In genomic region chr21:15001773-15002647, GRCh38 we compare ENCODE assay signal across 9 cellular contexts.
DNase-seq lines count a peak whose midpoint lies in the region; ATAC-seq and TF ChIP-seq lines count a peak whose summit lies in the region.
"Had no signal": no experiment of that assay in that cellular context is flagged by ENCODE, and none has a peak within 500 bp of the region (broad histone marks: within the 10 kb centered on the region; RNA-seq: fewer than 3 reads in every experiment).

No MANE protein-coding gene starts in this region.

- H3K4me2 ChIP-seq in fibroblast of lung (ENCODE audit: extremely low read depth, insufficient read depth, low read length): peak overlapping the region; percentile 44

- CTCF ChIA-PET in GM10248 (lab: Yijun Ruan, JAX): interaction anchor here (0.8 to 1.1 kb wide), 3 partner anchors 12 to 42 kb away, joined by 3 to 4 read pairs (median 3); no protein-coding TSS in a partner anchor
- CTCF ChIA-PET in CD8-positive, alpha-beta T cell (lab: Charles Lee): no interaction called here

- no peaks in the 10 kb centered on the region for H3K36me3 ChIP-seq in fibroblast of lung (ENCODE audit: control insufficient read depth, insufficient read depth, low read length)
- H3K36me3 ChIP-seq in CD8-positive, alpha-beta T cell (ENCODE audit: insufficient read depth, low read length): no peaks in the 10 kb centered on the region

- H3K36me3 Mint-ChIP-seq in CD8-positive, alpha-beta T cell: peaks cover 11% of the 10 kb centered on the region

- POLR2A ChIA-PET in GM10248 (lab: Yijun Ruan, JAX): no interaction called here
- POLR2A ChIA-PET in CD8-positive, alpha-beta T cell (lab: Charles Lee): interaction anchor here (1.1 kb wide), 1 partner anchor 64 kb away, joined by 3 read pairs; no protein-coding TSS in a partner anchor

- H3K27ac ChIP-seq in fibroblast of lung (ENCODE audit: insufficient read depth, low read length): no peak overlapping the region
- no peak overlapping the region for H3K27ac ChIP-seq in CD8-positive, alpha-beta T cell (ENCODE audit: low read depth, low read length)

- H3K4me3 Mint-ChIP-seq in stimulated activated naive CD8-positive, alpha-beta T cell treated with anti-CD3 and anti-CD28 coated beads, Interleukin-15, amount 100 ng/mL, for 72 hours: no peak overlapping the region
- H3K4me3 Mint-ChIP-seq in CD8-positive, alpha-beta T cell: no peak overlapping the region

- peaks cover 10% of the 10 kb centered on the region for H3K4me1 ChIP-seq in fibroblast of lung (ENCODE audit: control insufficient read depth, extremely low read depth, insufficient read depth, low read length)
- H3K4me1 ChIP-seq in CD8-positive, alpha-beta T cell (ENCODE audit: insufficient read depth, low read length): peaks cover 31% of the 10 kb centered on the region
- H3K4me1 ChIP-seq: Caco-2 had no signal

- H3K4me3 ChIP-seq in fibroblast of lung (replicated peaks in 1 of 4; ENCODE audit: control extremely low read depth in 1 of 4, insufficient read depth in 1 of 4, low read depth in 3 of 4, low read length in 4 of 4): no peak overlapping the region
- no peak overlapping the region for H3K4me3 ChIP-seq in CD8-positive, alpha-beta T cell (ENCODE audit: low read depth, low read length)

- no peaks in the 10 kb centered on the region for H3K9me3 Mint-ChIP-seq in stimulated activated naive CD8-positive, alpha-beta T cell treated with anti-CD3 and anti-CD28 coated beads, Interleukin-15, amount 100 ng/mL, for 72 hours
- H3K9me3 Mint-ChIP-seq in CD8-positive, alpha-beta T cell: no peaks in the 10 kb centered on the region

- H3K9ac ChIP-seq in fibroblast of lung (ENCODE audit: insufficient read depth, low read length): no peak overlapping the region

- H3K27ac Mint-ChIP-seq in stimulated activated naive CD8-positive, alpha-beta T cell treated with anti-CD3 and anti-CD28 coated beads, Interleukin-15, amount 100 ng/mL, for 72 hours: peak overlapping the region in 1 of 2 donors; percentile 42
- no peak overlapping the region for H3K27ac Mint-ChIP-seq in CD8-positive, alpha-beta T cell

- TF ChIP-seq CTCF in GM10248 (IDR thresholded peaks at IDR 0.05; ENCODE audit: control extremely low read depth, extremely low read depth, low read depth, missing control alignments): no peak
- no peak for TF ChIP-seq CTCF in fibroblast of lung (conservative IDR thresholded peaks at IDR 0.05 in 1 of 2, IDR thresholded peaks at IDR 0.05 in 1 of 2; ENCODE audit: low read depth in 1 of 2, low read length in 2 of 2)
- TF ChIP-seq CTCF in CD8-positive, alpha-beta T cell (IDR thresholded peaks at IDR 0.05): no peak

- DNase-seq in GM10248 (ENCODE audit: extremely low spot score) (peak; percentile 25), fibroblast of lung (ENCODE audit: low read depth in 2 of 2) (no peak), T-helper 9 cell (no peak), cortex of kidney (lab: John Stamatoyannopoulos, UW) (no peak)
- DNase-seq in stimulated activated naive CD8-positive, alpha-beta T cell treated with anti-CD3 and anti-CD28 coated beads, Interleukin-15, amount 100 ng/mL, for 72 hours: no peak
- no peak for DNase-seq in CD8-positive, alpha-beta T cell
- DNase-seq: Caco-2 had no signal

- no peaks in the 10 kb centered on the region for H3K27me3 ChIP-seq in fibroblast of lung (ENCODE audit: control insufficient read depth, insufficient read depth, low read length)
- no peaks in the 10 kb centered on the region for H3K27me3 ChIP-seq in CD8-positive, alpha-beta T cell (ENCODE audit: insufficient read depth, low read length)

- intact Hi-C loops in CD8-positive, alpha-beta T cell (cut with DNase I, micrococcal nuclease): loop anchor here in 1 of 2 experiments (5.0 kb wide), 1 partner anchor 35 kb away; no protein-coding TSS in a partner anchor

- no peaks in the 10 kb centered on the region for H3K27me3 Mint-ChIP-seq in stimulated activated naive CD8-positive, alpha-beta T cell treated with anti-CD3 and anti-CD28 coated beads, Interleukin-15, amount 100 ng/mL, for 72 hours
- no peaks in the 10 kb centered on the region for H3K27me3 Mint-ChIP-seq in CD8-positive, alpha-beta T cell (ENCODE audit: low read depth)

- no peaks in the 10 kb centered on the region for H4K20me1 ChIP-seq in fibroblast of lung (ENCODE audit: control insufficient read depth, extremely low read depth, insufficient read depth, low read length)

- no peaks in the 10 kb centered on the region for H3K9me3 ChIP-seq in fibroblast of lung (ENCODE audit: control insufficient read depth, insufficient read depth, low read depth, low read length)
- no peaks in the 10 kb centered on the region for H3K9me3 ChIP-seq in CD8-positive, alpha-beta T cell (ENCODE audit: low read length)
- H3K9me3 ChIP-seq: Caco-2 had no signal

- ATAC-seq in GM21515 (IDR thresholded peaks at IDR 0.05; ENCODE audit: unreplicated experiment) (peak; percentile 60), HG03378 (IDR thresholded peaks at IDR 0.05; ENCODE audit: unreplicated experiment) (peak; percentile 86)
- no peak for ATAC-seq in stimulated activated naive CD8-positive, alpha-beta T cell treated with anti-CD3 and anti-CD28 coated beads, Interleukin-15, amount 100 ng/mL, for 72 hours
- ATAC-seq in CD8-positive, alpha-beta T cell: no peak

- H2AFZ ChIP-seq in fibroblast of lung (ENCODE audit: low read length): no peak overlapping the region

- peaks cover 54% of the 10 kb centered on the region for H3K4me1 Mint-ChIP-seq in stimulated activated naive CD8-positive, alpha-beta T cell treated with anti-CD3 and anti-CD28 coated beads, Interleukin-15, amount 100 ng/mL, for 72 hours
- peaks cover 58% of the 10 kb centered on the region for H3K4me1 Mint-ChIP-seq in CD8-positive, alpha-beta T cell (ENCODE audit: low read depth)

- peaks cover 65% of the 10 kb centered on the region for H3K79me2 ChIP-seq in fibroblast of lung (ENCODE audit: control insufficient read depth, insufficient read depth, low read length)

Comparison
In these comparisons a context has a peak if more than half of its experiments do, and no peak if none do; other contexts are left out.
1. ATAC-seq: peak in GM21515 (single experiment) and HG03378 (single experiment); none in stimulated activated naive CD8-positive, alpha-beta T cell treated with anti-CD3 and anti-CD28 coated beads, Interleukin-15, amount 100 ng/mL, for 72 hours (single experiment) and CD8-positive, alpha-beta T cell (single experiment).